In genomic region chr10:126841341-126841902, GRCh38 we compare ENCODE assay signal across 15 cellular contexts.
DNase-seq lines count a peak whose midpoint lies in the region; ATAC-seq, FAIRE-seq and TF ChIP-seq lines count a peak whose summit lies in the region.
"Had no signal": no experiment of that assay in that cellular context is flagged by ENCODE, and none has a peak within 500 bp of the region (broad histone marks: within the 10 kb centered on the region; RNA-seq: fewer than 3 reads in every experiment).

No MANE protein-coding gene starts in this region.

- DNase-seq in DMS53 treated with DMSO at 0.1 percent for 48 hours (lab: John Stamatoyannopoulos, UW; ENCODE audit: unreplicated experiment) (peak; percentile 6), hepatocyte (ENCODE audit: low spot score) (peak; percentile 37), small intestine (peak; percentile 90), middle frontal gyrus (ENCODE audit: extremely low spot score, low spot score) (no peak), upper lobe of left lung (no peak)
- DNase-seq: C1 segment of cervical spinal cord; CD4-positive, alpha-beta T cell; DMS153; GF-D8 had no signal

- no peak for TF ChIP-seq POLR2A in upper lobe of left lung (IDR thresholded peaks at IDR 0.05)

- no peak for TF ChIP-seq CTCF in VCaP (conservative IDR thresholded peaks at IDR 0.05)
- no peak for TF ChIP-seq CTCF in hepatocyte (IDR thresholded peaks at IDR 0.05; ENCODE audit: poor library complexity)
- TF ChIP-seq CTCF in upper lobe of left lung (IDR thresholded peaks at IDR 0.05) = no peak

- H3K36me3 ChIP-seq in hepatocyte (replicated peaks; ENCODE audit: insufficient read depth, low read depth) (no peaks in the 10 kb centered on the region), small intestine (ENCODE audit: control insufficient read depth in 2 of 2, insufficient read depth in 2 of 2, low read length in 2 of 2) (no peaks in the 10 kb centered on the region), upper lobe of left lung (no peaks in the 10 kb centered on the region)

- H4K20me1 ChIP-seq in hepatocyte (ENCODE audit: insufficient read depth, poor library complexity, severe bottlenecking) = no peaks in the 10 kb centered on the region

- H3K4me1 ChIP-seq in hepatocyte (ENCODE audit: insufficient read depth) (peaks cover 28% of the 10 kb centered on the region), small intestine (ENCODE audit: control insufficient read depth in 2 of 2, insufficient read depth in 1 of 2, low read depth in 1 of 2, low read length in 1 of 2) (peaks cover 3 to 6% of the 10 kb centered on the region in 2 donors), upper lobe of left lung (no peaks in the 10 kb centered on the region)

- 74% methylated on average over 5 of the region's 5 CpGs for WGBS in hepatocyte (ENCODE audit: low lambda C conversion rate, missing lambda C conversion rate)
- WGBS in small intestine, 3 donors = 12 to 52% (median 22%) methylated on average over 5 of the region's 5 CpGs
- 61 to 68% methylated on average over 5 of the region's 5 CpGs for WGBS in upper lobe of left lung, 2 donors

- ATAC-seq in HG03432 (IDR thresholded peaks at IDR 0.05; ENCODE audit: unreplicated experiment) (no peak), upper lobe of left lung (ENCODE audit: low FRiP score in 2 of 2) (no peak)
- ATAC-seq: HCT116 had no signal

- no peaks in the 10 kb centered on the region for H3K9me2 ChIP-seq in hepatocyte (replicated peaks; ENCODE audit: insufficient read depth)

- no peak overlapping the region for H3K4me3 ChIP-seq in hepatocyte
- no peak overlapping the region for H3K4me3 ChIP-seq in small intestine (ENCODE audit: low read depth in 1 of 2, low read length in 2 of 2)
- H3K4me3 ChIP-seq in upper lobe of left lung = no peak overlapping the region

- H3K4me2 ChIP-seq in hepatocyte = peak overlapping the region; percentile 21

- H3K79me2 ChIP-seq in hepatocyte = no peaks in the 10 kb centered on the region

- H3K27me3 ChIP-seq in hepatocyte = no peaks in the 10 kb centered on the region
- no peaks in the 10 kb centered on the region for H3K27me3 ChIP-seq in small intestine (ENCODE audit: control insufficient read depth in 2 of 2, insufficient read depth in 2 of 2, low read length in 2 of 2)
- no peaks in the 10 kb centered on the region for H3K27me3 ChIP-seq in upper lobe of left lung

- H3K9me3 ChIP-seq in hepatocyte (ENCODE audit: low read depth) (no peaks in the 10 kb centered on the region), small intestine (ENCODE audit: control insufficient read depth, low read depth) (no peaks in the 10 kb centered on the region), upper lobe of left lung (no peaks in the 10 kb centered on the region)

- peak overlapping the region; percentile 95; the same call in 1 of the 2 replicates for H3K27ac ChIP-seq in VCaP
- peak overlapping the region; percentile 55 for H3K27ac ChIP-seq in hepatocyte
- H3K27ac ChIP-seq in small intestine (ENCODE audit: low read depth in 1 of 2, low read length in 1 of 2) = peak overlapping the region; percentile 61 to 93
- no peak overlapping the region for H3K27ac ChIP-seq in upper lobe of left lung
- H3K27ac ChIP-seq: HL-60 had no signal

- no peak for FAIRE-seq in small intestine (lab: Jason Lieb, UNC)
- FAIRE-seq: A204.1, D721Med had no signal

- no peak for TF ChIP-seq EP300 in upper lobe of left lung (IDR thresholded peaks at IDR 0.05)

- H2AFZ ChIP-seq in hepatocyte = no peak overlapping the region

Comparison
In these comparisons a context has a peak if more than half of its experiments do, and no peak if none do; other contexts are left out.
1. DNase-seq: peak in DMS53 treated with DMSO at 0.1 percent for 48 hours (single experiment), hepatocyte (single experiment) and small intestine (single experiment); none in middle frontal gyrus (single experiment) and upper lobe of left lung (0 of 2).
2. H3K27ac ChIP-seq: peak in VCaP (single experiment), hepatocyte (single experiment) and small intestine (2 of 2); none in upper lobe of left lung (0 of 4).